Comparison of ENCODE assay signal across 26 cellular contexts in genomic region chr11:64598106-64598796, GRCh38. TPM values are rescaled to one million over a fixed set of nuclear protein-coding genes. Genes with fewer than 3 reads are reported as not detected.
"Had no signal": no experiment of that assay in that cellular context is flagged by ENCODE, and none has a peak within 500 bp of the region (broad histone marks: within the 10 kb centered on the region; RNA-seq: fewer than 3 reads in every experiment).

No MANE protein-coding gene starts in this region.

- H3K27ac ChIP-seq: esophagus squamous epithelium, gastrocnemius medialis, parathyroid adenoma, sigmoid colon, thoracic aorta, upper lobe of left lung had no signal

- DNase-seq: activated CD4-positive, alpha-beta T cell treated with anti-CD3 and anti-CD28 coated beads for 1 hour; activated CD4-positive, alpha-beta T cell treated with anti-CD3 and anti-CD28 coated beads, Interleukin-2, amount 50 U/mL, for 1 hour; activated CD8-positive, alpha-beta T cell treated with anti-CD3 and anti-CD28 coated beads, Interleukin-2, amount 10 ng/mL, durations not matched to agents 7 days and 5 days; activated gamma-delta T cell treated with Interleukin-2 at 50 U/mL for 16 hours; amniotic stem cell; cerebellar nuclear complex; cortex of kidney; endodermal cell; esophagus squamous epithelium; gastrocnemius medialis; head of caudate nucleus; hypothalamus; stimulated activated CD4-positive, alpha-beta T cell treated with anti-CD3 and anti-CD28 coated beads, Interleukin-4, amount 100 ng/mL, for 1 hour; stimulated activated naive CD4-positive, alpha-beta T cell treated with Interleukin-2 at 50 U/mL for 16 hours; T-cell; T-helper 9 cell had no signal

- ATAC-seq: activated CD8-positive, alpha-beta T cell treated with anti-CD3 and anti-CD28 coated beads, Interleukin-2, amount 10 ng/mL, durations not matched to agents 7 days and 5 days; gastrocnemius medialis; naive thymus-derived CD8-positive, alpha-beta T cell had no signal

- H3K4me3 Mint-ChIP-seq: activated CD8-positive, alpha-beta T cell treated with anti-CD3 and anti-CD28 coated beads, Interleukin-2, amount 10 ng/mL, durations not matched to agents 7 days and 5 days; activated naive CD8-positive, alpha-beta T cell; endodermal cell; naive thymus-derived CD8-positive, alpha-beta T cell; T-cell had no signal

- H3K27me3 Mint-ChIP-seq: activated naive CD8-positive, alpha-beta T cell had no signal

- H3K4me2 ChIP-seq: smooth muscle cell had no signal

- H3K4me1 ChIP-seq: esophagus squamous epithelium, gastrocnemius medialis, parathyroid adenoma, sigmoid colon, upper lobe of left lung had no signal

- H3K4me1 Mint-ChIP-seq: endodermal cell, T-cell had no signal

- H3K9me3 Mint-ChIP-seq: endodermal cell; naive thymus-derived CD8-positive, alpha-beta T cell; T-cell had no signal

- H3K36me3 Mint-ChIP-seq: activated naive CD8-positive, alpha-beta T cell; naive thymus-derived CD8-positive, alpha-beta T cell; T-cell had no signal

- H3K27ac Mint-ChIP-seq: activated CD8-positive, alpha-beta T cell treated with anti-CD3 and anti-CD28 coated beads, Interleukin-2, amount 10 ng/mL, durations not matched to agents 7 days and 5 days; activated naive CD8-positive, alpha-beta T cell; endodermal cell; naive thymus-derived CD8-positive, alpha-beta T cell; T-cell had no signal

- H3K79me2 ChIP-seq: parathyroid adenoma had no signal

- H3K27me3 ChIP-seq: esophagus squamous epithelium, gastrocnemius medialis, sigmoid colon, upper lobe of left lung had no signal

- H3K36me3 ChIP-seq: esophagus squamous epithelium, gastrocnemius medialis, sigmoid colon, thoracic aorta, upper lobe of left lung had no signal

- H3K9ac ChIP-seq: parathyroid adenoma had no signal

- H3K9me3 ChIP-seq: esophagus squamous epithelium, gastrocnemius medialis, sigmoid colon, thoracic aorta, upper lobe of left lung had no signal

- H3K4me3 ChIP-seq: esophagus squamous epithelium, gastrocnemius medialis, lung, sigmoid colon, smooth muscle cell, thoracic aorta, upper lobe of left lung had no signal

- H2AFZ ChIP-seq: parathyroid adenoma had no signal

- FAIRE-seq: bronchial epithelial cell had no signal

RNA-seq across cellular contexts. Expression of gene SLC22A12, which starts 7.2 kb away (rescaled TPM):
- total RNA-seq: activated CD8-positive, alpha-beta T cell treated with anti-CD3 and anti-CD28 coated beads, Interleukin-2, amount 10 ng/mL, durations not matched to agents 7 days and 5 days; bronchial epithelial cell; endodermal cell; esophagus squamous epithelium; gastrocnemius medialis; lung; naive thymus-derived CD8-positive, alpha-beta T cell; sigmoid colon; smooth muscle cell; T-cell; thoracic aorta; upper lobe of left lung had no signal
- polyA plus RNA-seq: lung; naive thymus-derived CD8-positive, alpha-beta T cell; sigmoid colon; smooth muscle cell had no signal

RNA-seq across cellular contexts. Expression of gene SLC22A11, which starts 42.5 kb away (rescaled TPM):
- total RNA-seq: activated CD8-positive, alpha-beta T cell treated with anti-CD3 and anti-CD28 coated beads, Interleukin-2, amount 10 ng/mL, durations not matched to agents 7 days and 5 days; bronchial epithelial cell; endodermal cell; esophagus squamous epithelium; gastrocnemius medialis; lung; mesenteric fat pad; naive thymus-derived CD8-positive, alpha-beta T cell; sigmoid colon; smooth muscle cell; T-cell; thoracic aorta; upper lobe of left lung had no signal
- polyA plus RNA-seq: naive thymus-derived CD8-positive, alpha-beta T cell; smooth muscle cell had no signal
